Comparison of ENCODE assay signal across 16 cellular contexts in the genomic region with DNA sequence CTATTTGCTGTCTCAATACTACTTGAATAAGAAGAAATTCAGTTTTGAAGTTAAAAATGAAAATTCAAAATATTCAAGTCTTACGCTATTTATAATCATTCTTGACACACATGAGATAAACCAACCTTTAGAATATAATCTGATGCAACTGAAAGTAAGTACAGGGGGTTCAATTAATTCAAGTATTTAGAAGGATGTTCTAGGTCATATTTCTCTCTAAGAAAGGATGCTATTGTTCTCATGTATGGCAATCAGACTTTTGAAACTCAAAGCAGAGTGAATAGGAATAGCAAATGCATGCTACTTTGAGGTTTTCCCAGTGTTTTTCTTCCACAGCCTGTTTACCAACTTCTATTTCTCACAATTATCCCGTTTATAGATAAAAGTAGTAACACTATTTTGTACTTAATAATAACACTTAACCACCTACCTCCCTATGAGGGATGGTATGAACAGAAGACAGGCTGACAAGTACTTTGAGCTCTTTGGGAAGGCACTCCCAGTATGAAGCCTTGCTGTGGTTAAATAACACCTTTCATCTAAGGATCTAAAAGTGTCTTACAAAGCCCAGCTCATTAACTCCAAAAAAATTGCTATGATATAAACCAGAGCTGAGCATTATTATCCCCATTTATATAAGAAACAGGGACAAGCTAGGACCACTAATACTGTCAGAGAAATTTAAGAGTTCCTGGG. TPM values are rescaled to one million over a fixed set of nuclear protein-coding genes. Genes with fewer than 3 reads are reported as not detected.
A peak's percentile ranks its signal among the peaks of the same experiment; 100 is the strongest.
DNase-seq lines count a peak whose midpoint lies in the region; ATAC-seq and TF ChIP-seq lines count a peak whose summit lies in the region.
"Had no signal": no experiment of that assay in that cellular context is flagged by ENCODE, and none has a peak within 500 bp of the region (broad histone marks: within the 10 kb centered on the region; RNA-seq: fewer than 3 reads in every experiment).

No MANE protein-coding gene starts in this region.

- H3K4me1 Mint-ChIP-seq in activated T-cell treated with anti-CD3 and anti-CD28 coated beads, Interleukin-2, amount 50 U/mL, for 24 hours (ENCODE audit: low read depth), result peaks cover 88% of the 10 kb centered on the region
- peaks cover 71% of the 10 kb centered on the region for H3K4me1 Mint-ChIP-seq in activated naive CD8-positive, alpha-beta T cell treated with anti-CD3 and anti-CD28 coated beads, Interleukin-2, amount 10 ng/mL, durations not matched to agents 7 days and 5 days
- H3K4me1 Mint-ChIP-seq in natural killer cell, result peaks cover 13 to 21% of the 10 kb centered on the region in 2 donors

- no peaks in the 10 kb centered on the region for H3K9me3 Mint-ChIP-seq in activated T-cell treated with anti-CD3 and anti-CD28 coated beads, Interleukin-2, amount 50 U/mL, for 24 hours
- H3K9me3 Mint-ChIP-seq in activated naive CD8-positive, alpha-beta T cell treated with anti-CD3 and anti-CD28 coated beads, Interleukin-2, amount 10 ng/mL, durations not matched to agents 7 days and 5 days, result no peaks in the 10 kb centered on the region
- no peaks in the 10 kb centered on the region for H3K9me3 Mint-ChIP-seq in natural killer cell

- peak overlapping the region; percentile 63 for H3K4me3 ChIP-seq in Loucy (ENCODE audit: low read length, poor library complexity, severe bottlenecking)
- H3K4me3 ChIP-seq: pancreas, SJSA1 had no signal

- H3K27me3 Mint-ChIP-seq in activated T-cell treated with anti-CD3 and anti-CD28 coated beads, Interleukin-2, amount 50 U/mL, for 24 hours, result no peaks in the 10 kb centered on the region
- no peaks in the 10 kb centered on the region for H3K27me3 Mint-ChIP-seq in activated naive CD8-positive, alpha-beta T cell treated with anti-CD3 and anti-CD28 coated beads, Interleukin-2, amount 10 ng/mL, durations not matched to agents 7 days and 5 days
- H3K27me3 Mint-ChIP-seq in natural killer cell (ENCODE audit: low read depth in 2 of 2), result no peaks in the 10 kb centered on the region

- H3K27me3 ChIP-seq in Loucy (ENCODE audit: insufficient read depth, low read length, poor library complexity, severe bottlenecking), result no peaks in the 10 kb centered on the region
- H3K27me3 ChIP-seq: pancreas, SJSA1 had no signal

- H3F3A ChIP-seq in Loucy (ENCODE audit: low read depth), result 0 out of 2 replicates have a peak, but pooled peaks cover 4% of the 10 kb centered on the region

- intact Hi-C loops in natural killer cell (cut with micrococcal nuclease), result no loop called here

- H2AFZ ChIP-seq in Loucy (ENCODE audit: low read length), result no peak overlapping the region

- in situ Hi-C loops in ACHN (cut with HindIII; ENCODE audit: low pct_ligation_motif_present, low pct_unique_long_range_greater_than_20kb, low sequenced_read_pairs), result loop anchor here (25.0 kb wide), 1 partner anchor 206 kb away; no protein-coding TSS in a partner anchor

- no peaks in the 10 kb centered on the region for H3K9me3 ChIP-seq in Loucy (ENCODE audit: insufficient read depth, low read depth, low read length)
- H3K9me3 ChIP-seq: pancreas, SJSA1 had no signal

- DNase-seq in activated T-cell treated with anti-CD3 and anti-CD28 coated beads, Interleukin-2, amount 50 U/mL, for 24 hours, result no peak
- no peak for DNase-seq in activated T-cell treated with anti-CD3 and anti-CD28 coated beads, Interleukin-2, amount 50 U/mL, for 48 hours
- no peak for DNase-seq in activated naive CD8-positive, alpha-beta T cell treated with anti-CD3 and anti-CD28 coated beads, Interleukin-2, amount 10 ng/mL, durations not matched to agents 7 days and 5 days
- DNase-seq in natural killer cell (no peak), ACHN (no peak), mucosa of gallbladder (ENCODE audit: low spot score) (no peak)
- no peak for DNase-seq in activated effector memory CD4-positive, alpha-beta T cell treated with anti-CD3 and anti-CD28 coated beads, Interleukin-2, amount 50 U/mL, for 16 hours
- DNase-seq: KBM-7; mesendoderm; NCI-H187 treated with DMSO at 0.1 percent for 48 hours; NCI-H774; pancreas; stimulated activated CD4-positive, alpha-beta T cell treated with anti-CD3 and anti-CD28 coated beads, Interleukin-15, amount 100 ng/mL, for 24 hours had no signal

- H3K9me2 ChIP-seq in Loucy (replicated peaks; ENCODE audit: low read depth, low read length), result no peaks in the 10 kb centered on the region

- POLR2A ChIA-PET in activated naive CD8-positive, alpha-beta T cell treated with anti-CD3 and anti-CD28 coated beads, Interleukin-2, amount 10 ng/mL, durations not matched to agents 7 days and 5 days (lab: Charles Lee), result interaction anchor here (0.9 to 4.0 kb wide), 4 partner anchors 19 to 226 kb away, joined by 3 to 67 read pairs (median 4); partner anchors contain the start of gene SPOCK2

- H3K4me1 ChIP-seq in Loucy (ENCODE audit: insufficient read depth, low read length, poor library complexity, severe bottlenecking), result peaks cover 24% of the 10 kb centered on the region
- H3K4me1 ChIP-seq: pancreas had no signal

- no peaks in the 10 kb centered on the region for H3K79me2 ChIP-seq in Loucy (ENCODE audit: insufficient read depth, low read length)

- ATAC-seq in activated naive CD8-positive, alpha-beta T cell treated with anti-CD3 and anti-CD28 coated beads, Interleukin-2, amount 10 ng/mL, durations not matched to agents 7 days and 5 days (ENCODE audit: low read depth), result no peak
- no peak for ATAC-seq in natural killer cell
- ATAC-seq: esophagus mucosa, pancreas had no signal

- H3K36me3 Mint-ChIP-seq in activated T-cell treated with anti-CD3 and anti-CD28 coated beads, Interleukin-2, amount 50 U/mL, for 24 hours (ENCODE audit: low read depth), result peaks cover 48% of the 10 kb centered on the region
- H3K36me3 Mint-ChIP-seq in activated naive CD8-positive, alpha-beta T cell treated with anti-CD3 and anti-CD28 coated beads, Interleukin-2, amount 10 ng/mL, durations not matched to agents 7 days and 5 days, result peaks cover 36% of the 10 kb centered on the region
- H3K36me3 Mint-ChIP-seq in natural killer cell, result peaks cover 6% of the 10 kb centered on the region

- no peaks in the 10 kb centered on the region for H4K20me1 ChIP-seq in Loucy (ENCODE audit: insufficient read depth, low read length, poor library complexity, severe bottlenecking)

- H3K9ac ChIP-seq in Loucy (ENCODE audit: low read depth, low read length, poor library complexity, severe bottlenecking), result peak overlapping the region; percentile 46

- H3K36me3 ChIP-seq in Loucy (ENCODE audit: insufficient read depth, low read length), result peaks cover 19% of the 10 kb centered on the region; the same call in 1 of the 2 replicates
- H3K36me3 ChIP-seq: SJSA1 had no signal

- peak overlapping the region; percentile 74 for H3K4me2 ChIP-seq in Loucy (ENCODE audit: low read depth, low read length, poor library complexity, severe bottlenecking)

- TF ChIP-seq CTCF in Loucy (conservative IDR thresholded peaks at IDR 0.05; ENCODE audit: low read length) (no peak), natural killer cell (IDR thresholded peaks at IDR 0.05) (no peak)

- H3K27ac Mint-ChIP-seq in activated T-cell treated with anti-CD3 and anti-CD28 coated beads, Interleukin-2, amount 50 U/mL, for 24 hours, result peak overlapping the region; percentile 93
- peak overlapping the region; percentile 79 for H3K27ac Mint-ChIP-seq in activated naive CD8-positive, alpha-beta T cell treated with anti-CD3 and anti-CD28 coated beads, Interleukin-2, amount 10 ng/mL, durations not matched to agents 7 days and 5 days
- peak overlapping the region; percentile 42 to 73 for H3K27ac Mint-ChIP-seq in natural killer cell

- H3K4me3 Mint-ChIP-seq in activated T-cell treated with anti-CD3 and anti-CD28 coated beads, Interleukin-2, amount 50 U/mL, for 24 hours, result peak overlapping the region; percentile 71
- peak overlapping the region; percentile 70 for H3K4me3 Mint-ChIP-seq in activated naive CD8-positive, alpha-beta T cell treated with anti-CD3 and anti-CD28 coated beads, Interleukin-2, amount 10 ng/mL, durations not matched to agents 7 days and 5 days
- H3K4me3 Mint-ChIP-seq in natural killer cell, result peak overlapping the region; percentile 52

RNA-seq across cellular contexts. Expression of gene SPOCK2, which starts 18.0 kb away (rescaled TPM):
- 100 to 1,000 TPM; 370 to 371 TPM for total RNA-seq in activated naive CD8-positive, alpha-beta T cell treated with anti-CD3 and anti-CD28 coated beads, Interleukin-2, amount 10 ng/mL, durations not matched to agents 7 days and 5 days
- 100 to 1,000 TPM; 258 to 329 (median 293) TPM for total RNA-seq in natural killer cell
- total RNA-seq in mucosa of gallbladder, result 250 TPM
- total RNA-seq: SJSA1 had no signal
